30 cellular contexts compared by ENCODE assay signal in genomic region chr11:123254357-123254756, GRCh38. TPM values are rescaled to one million over a fixed set of nuclear protein-coding genes. Genes with fewer than 3 reads are reported as not detected.
"Had no signal": no experiment of that assay in that cellular context is flagged by ENCODE, and none has a peak within 500 bp of the region (broad histone marks: within the 10 kb centered on the region; RNA-seq: fewer than 3 reads in every experiment).

No MANE protein-coding gene starts in this region.

- H3K36me3 ChIP-seq: brain microvascular endothelial cell, cardiac muscle cell, MG63, SJCRH30, WERI-Rb-1 had no signal

- H3K27me3 ChIP-seq: brain microvascular endothelial cell, cardiac muscle cell, MG63, SJCRH30 had no signal

- H3K4me1 ChIP-seq: SJCRH30 had no signal

- H3K4me3 ChIP-seq: cardiac muscle cell, MG63, SJCRH30, SK-N-MC had no signal

- H3K27ac ChIP-seq: brain microvascular endothelial cell, cardiac muscle cell, SJCRH30, SK-N-MC, WERI-Rb-1 had no signal

- H3K27ac Mint-ChIP-seq: activated CD4-positive, alpha-beta T cell treated with anti-CD3 and anti-CD28 coated beads, Interleukin-2, amount 10 ng/mL, durations not matched to agents 24 days and 14 days; activated CD8-positive, alpha-beta T cell treated with anti-CD3 and anti-CD28 coated beads for 36 hours; activated naive CD8-positive, alpha-beta T cell treated with anti-CD3 and anti-CD28 coated beads for 36 hours; activated T-cell treated with anti-CD3 and anti-CD28 coated beads, Interleukin-2, amount 50 U/mL, for 72 hours; activated T-helper 17 cell treated with anti-CD3 and anti-CD28 coated beads, Interleukin-2, amount 50 U/mL, for 72 hours had no signal

- H3K4me1 Mint-ChIP-seq: activated CD4-positive, alpha-beta T cell treated with anti-CD3 and anti-CD28 coated beads, Interleukin-2, amount 10 ng/mL, durations not matched to agents 24 days and 14 days; activated naive CD8-positive, alpha-beta T cell treated with anti-CD3 and anti-CD28 coated beads for 36 hours; activated T-helper 17 cell treated with anti-CD3 and anti-CD28 coated beads, Interleukin-2, amount 50 U/mL, for 72 hours; central memory CD8-positive, alpha-beta T cell had no signal

- H3K9me3 ChIP-seq: MG63 had no signal

- H3K4me3 Mint-ChIP-seq: activated CD4-positive, alpha-beta T cell treated with anti-CD3 and anti-CD28 coated beads, Interleukin-2, amount 10 ng/mL, durations not matched to agents 24 days and 14 days; activated CD8-positive, alpha-beta T cell treated with anti-CD3 and anti-CD28 coated beads for 36 hours; activated naive CD8-positive, alpha-beta T cell treated with anti-CD3 and anti-CD28 coated beads for 36 hours; activated T-cell treated with anti-CD3 and anti-CD28 coated beads, Interleukin-2, amount 50 U/mL, for 72 hours; activated T-helper 17 cell treated with anti-CD3 and anti-CD28 coated beads, Interleukin-2, amount 50 U/mL, for 72 hours; central memory CD8-positive, alpha-beta T cell had no signal

- H3K9me3 Mint-ChIP-seq: activated CD4-positive, alpha-beta T cell treated with anti-CD3 and anti-CD28 coated beads, Interleukin-2, amount 10 ng/mL, durations not matched to agents 24 days and 14 days; activated T-helper 17 cell treated with anti-CD3 and anti-CD28 coated beads, Interleukin-2, amount 50 U/mL, for 72 hours; central memory CD8-positive, alpha-beta T cell had no signal

- DNase-seq: activated CD4-positive, alpha-beta T cell treated with anti-CD3 and anti-CD28 coated beads, Interleukin-2, amount 10 ng/mL, durations not matched to agents 24 days and 14 days; activated CD4-positive, alpha-beta T cell treated with anti-CD3 and anti-CD28 coated beads, Interleukin-2, amount 50 U/mL, for 4 hours; activated CD8-positive, alpha-beta T cell treated with anti-CD3 and anti-CD28 coated beads for 36 hours; activated effector memory CD4-positive, alpha-beta T cell treated with anti-CD3 and anti-CD28 coated beads, Interleukin-2, amount 50 U/mL, for 16 hours; activated naive CD4-positive, alpha-beta T cell; activated naive CD4-positive, alpha-beta T cell treated with anti-CD3 and anti-CD28 coated beads, Interleukin-2, amount 50 U/mL, for 16 hours; activated naive CD8-positive, alpha-beta T cell treated with anti-CD3 and anti-CD28 coated beads for 36 hours; activated T-cell treated with anti-CD3 and anti-CD28 coated beads, Interleukin-2, amount 50 U/mL, for 1 hour; activated T-cell treated with anti-CD3 and anti-CD28 coated beads, Interleukin-2, amount 50 U/mL, for 72 hours; amniotic stem cell; aorta; brain microvascular endothelial cell; Kasumi-1; MG63; NCI-H1048; NCI-H1105 treated with DMSO at 0.1 percent for 48 hours; NCI-H1436 treated with DMSO at 0.1 percent for 48 hours; NCI-H1694 treated with DMSO at 0.1 percent for 48 hours; NCI-H2081; NCI-H226; SHP77; SJCRH30; T1000; WERI-Rb-1 had no signal

- ATAC-seq: activated CD8-positive, alpha-beta T cell treated with anti-CD3 and anti-CD28 coated beads for 36 hours; activated T-cell treated with anti-CD3 and anti-CD28 coated beads, Interleukin-2, amount 50 U/mL, for 72 hours; activated T-helper 17 cell treated with anti-CD3 and anti-CD28 coated beads, Interleukin-2, amount 50 U/mL, for 72 hours; Panc1 had no signal

RNA-seq across cellular contexts. Expression of gene CLMP, which starts 59.3 kb away (rescaled TPM):
- total RNA-seq: activated CD8-positive, alpha-beta memory T cell treated with anti-CD3 and anti-CD28 coated beads for 36 hours had no signal
